ENCODE assay signal across 11 cellular contexts in genomic region chr3:73765878-73766564, GRCh38.
A peak's percentile ranks its signal among the peaks of the same experiment; 100 is the strongest.
DNase-seq lines count a peak whose midpoint lies in the region; ATAC-seq and TF ChIP-seq lines count a peak whose summit lies in the region.
"Had no signal": no experiment of that assay in that cellular context is flagged by ENCODE, and none has a peak within 500 bp of the region (broad histone marks: within the 10 kb centered on the region; RNA-seq: fewer than 3 reads in every experiment).

No MANE protein-coding gene starts in this region.

- ATAC-seq in GM21390 (IDR thresholded peaks at IDR 0.05; ENCODE audit: unreplicated experiment), result no peak
- ATAC-seq in activated CD8-positive, alpha-beta T cell treated with anti-CD3 and anti-CD28 coated beads for 36 hours, result no peak
- ATAC-seq: stimulated activated effector memory CD8-positive, alpha-beta T cell treated with anti-CD3 and anti-CD28 coated beads, Interleukin-12 subunit alpha, Interleukin-12 subunit beta, amount 100 ng/mL, for 72 hours had no signal

- peak overlapping the region; percentile 85 for H3K9ac ChIP-seq in adipocyte (ENCODE audit: low read length)
- H3K9ac ChIP-seq in subcutaneous abdominal adipose tissue (ENCODE audit: low read length in 5 of 5), result peak overlapping the region in 1 of 5 donors; percentile 72

- no peaks in the 10 kb centered on the region for H3K4me1 Mint-ChIP-seq in activated CD8-positive, alpha-beta T cell treated with anti-CD3 and anti-CD28 coated beads for 36 hours (ENCODE audit: low read depth)
- H3K4me1 Mint-ChIP-seq: activated CD4-positive, alpha-beta T cell treated with anti-CD3 and anti-CD28 coated beads, Interleukin-2, amount 10 ng/mL, durations not matched to agents 24 days and 14 days; stimulated activated effector memory CD8-positive, alpha-beta T cell treated with anti-CD3 and anti-CD28 coated beads, Interleukin-12 subunit alpha, Interleukin-12 subunit beta, amount 100 ng/mL, for 72 hours had no signal

- no peak overlapping the region for H3K27ac Mint-ChIP-seq in activated CD8-positive, alpha-beta T cell treated with anti-CD3 and anti-CD28 coated beads for 36 hours
- H3K27ac Mint-ChIP-seq: activated CD4-positive, alpha-beta T cell treated with anti-CD3 and anti-CD28 coated beads, Interleukin-2, amount 10 ng/mL, durations not matched to agents 24 days and 14 days; activated naive CD8-positive, alpha-beta T cell; stimulated activated effector memory CD8-positive, alpha-beta T cell treated with anti-CD3 and anti-CD28 coated beads, Interleukin-12 subunit alpha, Interleukin-12 subunit beta, amount 100 ng/mL, for 72 hours had no signal

- H3K36me3 ChIP-seq in adipocyte (ENCODE audit: control insufficient read depth, insufficient read depth, low read length, severe bottlenecking) (no peaks in the 10 kb centered on the region), right atrium auricular region (no peaks in the 10 kb centered on the region), subcutaneous abdominal adipose tissue (ENCODE audit: control insufficient read depth in 5 of 5, insufficient read depth in 5 of 5, low read length in 5 of 5) (no peaks in the 10 kb centered on the region)

- intact Hi-C loops in activated CD8-positive, alpha-beta T cell treated with anti-CD3 and anti-CD28 coated beads for 36 hours (cut with micrococcal nuclease), result no loop called here

- no peak overlapping the region for H3K4me3 Mint-ChIP-seq in activated CD8-positive, alpha-beta T cell treated with anti-CD3 and anti-CD28 coated beads for 36 hours
- H3K4me3 Mint-ChIP-seq: activated CD4-positive, alpha-beta T cell treated with anti-CD3 and anti-CD28 coated beads, Interleukin-2, amount 10 ng/mL, durations not matched to agents 24 days and 14 days; activated naive CD8-positive, alpha-beta T cell; stimulated activated effector memory CD8-positive, alpha-beta T cell treated with anti-CD3 and anti-CD28 coated beads, Interleukin-12 subunit alpha, Interleukin-12 subunit beta, amount 100 ng/mL, for 72 hours had no signal

- H3K4me1 ChIP-seq in adipocyte (ENCODE audit: control insufficient read depth, insufficient read depth, low read length) (peaks cover 30% of the 10 kb centered on the region), right atrium auricular region (peaks cover 0 to 12% of the 10 kb centered on the region in 2 donors), subcutaneous abdominal adipose tissue (ENCODE audit: control insufficient read depth in 5 of 5, insufficient read depth in 5 of 5, low read length in 5 of 5) (peaks cover 0 to 20% (median 15%) of the 10 kb centered on the region in 5 donors)

- no peaks in the 10 kb centered on the region for H3K27me3 Mint-ChIP-seq in activated CD8-positive, alpha-beta T cell treated with anti-CD3 and anti-CD28 coated beads for 36 hours
- H3K27me3 Mint-ChIP-seq: activated CD4-positive, alpha-beta T cell treated with anti-CD3 and anti-CD28 coated beads, Interleukin-2, amount 10 ng/mL, durations not matched to agents 24 days and 14 days; activated naive CD8-positive, alpha-beta T cell had no signal

- CTCF ChIA-PET in activated CD8-positive, alpha-beta T cell treated with anti-CD3 and anti-CD28 coated beads for 36 hours (lab: Charles Lee), result no interaction called here

- no peak for TF ChIP-seq CTCF in right atrium auricular region (IDR thresholded peaks at IDR 0.05)
- TF ChIP-seq CTCF in activated CD8-positive, alpha-beta T cell treated with anti-CD3 and anti-CD28 coated beads for 36 hours (IDR thresholded peaks at IDR 0.05), result no peak

- H3K9me3 Mint-ChIP-seq in activated CD8-positive, alpha-beta T cell treated with anti-CD3 and anti-CD28 coated beads for 36 hours, result no peaks in the 10 kb centered on the region
- H3K9me3 Mint-ChIP-seq: activated CD4-positive, alpha-beta T cell treated with anti-CD3 and anti-CD28 coated beads, Interleukin-2, amount 10 ng/mL, durations not matched to agents 24 days and 14 days had no signal

- no peaks in the 10 kb centered on the region for H3K36me3 Mint-ChIP-seq in activated CD8-positive, alpha-beta T cell treated with anti-CD3 and anti-CD28 coated beads for 36 hours (ENCODE audit: low read depth)
- H3K36me3 Mint-ChIP-seq: activated naive CD8-positive, alpha-beta T cell; stimulated activated effector memory CD8-positive, alpha-beta T cell treated with anti-CD3 and anti-CD28 coated beads, Interleukin-12 subunit alpha, Interleukin-12 subunit beta, amount 100 ng/mL, for 72 hours had no signal

- peak; percentile 6 for DNase-seq in H4 (ENCODE audit: low spot score)
- DNase-seq in adipocyte (ENCODE audit: low read depth), result no peak
- no peak for DNase-seq in right atrium auricular region (ENCODE audit: low spot score)
- DNase-seq in NCI-H345 (lab: John Stamatoyannopoulos, UW), result no peak
- DNase-seq in glomerular visceral epithelial cell (ENCODE audit: extremely low spot score), result no peak
- DNase-seq in activated CD8-positive, alpha-beta T cell treated with anti-CD3 and anti-CD28 coated beads for 36 hours, result no peak
- DNase-seq: activated CD4-positive, alpha-beta T cell treated with anti-CD3 and anti-CD28 coated beads, Interleukin-2, amount 10 ng/mL, durations not matched to agents 24 days and 14 days had no signal

- H3K4me3 ChIP-seq in adipocyte (ENCODE audit: low read length) (peak overlapping the region; percentile 76), right atrium auricular region (no peak overlapping the region), subcutaneous abdominal adipose tissue (ENCODE audit: low read depth in 1 of 5, low read length in 5 of 5) (peak overlapping the region in 1 of 5 donors; percentile 43)

- POLR2A ChIA-PET in activated CD8-positive, alpha-beta T cell treated with anti-CD3 and anti-CD28 coated beads for 36 hours (lab: Charles Lee), result interaction anchor here (1.0 kb wide), 1 partner anchor 11 kb away, joined by 3 read pairs; no protein-coding TSS in a partner anchor

- H3K27me3 ChIP-seq in adipocyte (replicated peaks; ENCODE audit: control insufficient read depth, insufficient read depth, low read length), result no peaks in the 10 kb centered on the region
- no peaks in the 10 kb centered on the region for H3K27me3 ChIP-seq in right atrium auricular region
- H3K27me3 ChIP-seq in subcutaneous abdominal adipose tissue (ENCODE audit: control insufficient read depth in 5 of 5, insufficient read depth in 4 of 5, low read length in 5 of 5), result no peaks in the 10 kb centered on the region

- peak overlapping the region; percentile 47 to 77 for H3K27ac ChIP-seq in right atrium auricular region
- peak overlapping the region; percentile 95 for H3K27ac ChIP-seq in subcutaneous abdominal adipose tissue (ENCODE audit: low read depth, low read length)

- H3K9me3 ChIP-seq in adipocyte (ENCODE audit: control insufficient read depth, low read length), result peaks cover 9% of the 10 kb centered on the region
- peaks cover 0 to 4% of the 10 kb centered on the region in 2 donors for H3K9me3 ChIP-seq in right atrium auricular region
- peaks cover 0 to 7% (median 0%) of the 10 kb centered on the region in 5 donors for H3K9me3 ChIP-seq in subcutaneous abdominal adipose tissue (ENCODE audit: control insufficient read depth in 5 of 5, low read length in 5 of 5)
